Comparison of ENCODE assay signal across 1 cellular context in genomic region chr10:104253106-104253505, GRCh38.
TF ChIP-seq lines count a peak whose summit lies in the region.

No MANE protein-coding gene starts in this region.

TF ChIP-seq in liver, 16 proteins besides CTCF, POLR2A, EP300 and RAD21 (continued from another document):
- TF ChIP-seq, protein P1, sequence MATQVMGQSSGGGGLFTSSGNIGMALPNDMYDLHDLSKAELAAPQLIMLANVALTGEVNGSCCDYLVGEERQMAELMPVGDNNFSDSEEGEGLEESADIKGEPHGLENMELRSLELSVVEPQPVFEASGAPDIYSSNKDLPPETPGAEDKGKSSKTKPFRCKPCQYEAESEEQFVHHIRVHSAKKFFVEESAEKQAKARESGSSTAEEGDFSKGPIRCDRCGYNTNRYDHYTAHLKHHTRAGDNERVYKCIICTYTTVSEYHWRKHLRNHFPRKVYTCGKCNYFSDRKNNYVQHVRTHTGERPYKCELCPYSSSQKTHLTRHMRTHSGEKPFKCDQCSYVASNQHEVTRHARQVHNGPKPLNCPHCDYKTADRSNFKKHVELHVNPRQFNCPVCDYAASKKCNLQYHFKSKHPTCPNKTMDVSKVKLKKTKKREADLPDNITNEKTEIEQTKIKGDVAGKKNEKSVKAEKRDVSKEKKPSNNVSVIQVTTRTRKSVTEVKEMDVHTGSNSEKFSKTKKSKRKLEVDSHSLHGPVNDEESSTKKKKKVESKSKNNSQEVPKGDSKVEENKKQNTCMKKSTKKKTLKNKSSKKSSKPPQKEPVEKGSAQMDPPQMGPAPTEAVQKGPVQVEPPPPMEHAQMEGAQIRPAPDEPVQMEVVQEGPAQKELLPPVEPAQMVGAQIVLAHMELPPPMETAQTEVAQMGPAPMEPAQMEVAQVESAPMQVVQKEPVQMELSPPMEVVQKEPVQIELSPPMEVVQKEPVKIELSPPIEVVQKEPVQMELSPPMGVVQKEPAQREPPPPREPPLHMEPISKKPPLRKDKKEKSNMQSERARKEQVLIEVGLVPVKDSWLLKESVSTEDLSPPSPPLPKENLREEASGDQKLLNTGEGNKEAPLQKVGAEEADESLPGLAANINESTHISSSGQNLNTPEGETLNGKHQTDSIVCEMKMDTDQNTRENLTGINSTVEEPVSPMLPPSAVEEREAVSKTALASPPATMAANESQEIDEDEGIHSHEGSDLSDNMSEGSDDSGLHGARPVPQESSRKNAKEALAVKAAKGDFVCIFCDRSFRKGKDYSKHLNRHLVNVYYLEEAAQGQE (IDR thresholded peaks at IDR 0.05), result peak; percentile 17
- TF ChIP-seq, protein P2, sequence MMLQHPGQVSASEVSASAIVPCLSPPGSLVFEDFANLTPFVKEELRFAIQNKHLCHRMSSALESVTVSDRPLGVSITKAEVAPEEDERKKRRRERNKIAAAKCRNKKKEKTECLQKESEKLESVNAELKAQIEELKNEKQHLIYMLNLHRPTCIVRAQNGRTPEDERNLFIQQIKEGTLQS (IDR thresholded peaks at IDR 0.05), result no peak
- TF ChIP-seq, protein P3, sequence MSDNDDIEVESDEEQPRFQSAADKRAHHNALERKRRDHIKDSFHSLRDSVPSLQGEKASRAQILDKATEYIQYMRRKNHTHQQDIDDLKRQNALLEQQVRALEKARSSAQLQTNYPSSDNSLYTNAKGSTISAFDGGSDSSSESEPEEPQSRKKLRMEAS (IDR thresholded peaks at IDR 0.05), result peak; percentile 61
- TF ChIP-seq SP1 (IDR thresholded peaks at IDR 0.05) (peak; percentile 63), HNF4A (conservative IDR thresholded peaks at IDR 0.05) (peak; percentile 75 to 80), NR2F2 (IDR thresholded peaks at IDR 0.05) (no peak), EGR1 (IDR thresholded peaks at IDR 0.05; ENCODE audit: low read depth in 2 of 2) (peak; percentile 19 to 20), GABPA (IDR thresholded peaks at IDR 0.05 in 1 of 2, conservative IDR thresholded peaks at IDR 0.05 in 1 of 2) (no peak), FOXA1 (IDR thresholded peaks at IDR 0.05) (peak; percentile 77), JUND (IDR thresholded peaks at IDR 0.05) (peak; percentile 34 to 80)
